ENCODE assay signal across 31 cellular contexts in genomic region chr1:25217598-25218232, GRCh38. TPM values are rescaled to one million over a fixed set of nuclear protein-coding genes. Genes with fewer than 3 reads are reported as not detected.
DNase-seq lines count a peak whose midpoint lies in the region; ATAC-seq, FAIRE-seq and TF ChIP-seq lines count a peak whose summit lies in the region.
"Had no signal": no experiment of that assay in that cellular context is flagged by ENCODE, and none has a peak within 500 bp of the region (broad histone marks: within the 10 kb centered on the region; RNA-seq: fewer than 3 reads in every experiment).

No MANE protein-coding gene starts in this region.

- CTCF ChIA-PET in H1 (lab: Charles Lee; ENCODE audit: partially characterized antibody): interaction anchor here (0.5 to 1.7 kb wide), 6 partner anchors 15 to 305 kb away, joined by 3 to 4 read pairs (median 4); partner anchors contain the start of gene SYF2

- H2BK15ac ChIP-seq in H1 (ENCODE audit: low read length): no peak overlapping the region

- no peak overlapping the region for H3K18ac ChIP-seq in H1 (ENCODE audit: extremely low read depth, low read length)

- in situ Hi-C loops in SK-MEL-5 (cut with HindIII; ENCODE audit: low pct_unique_long_range_greater_than_20kb, low sequenced_read_pairs): no loop called here

- H2BK12ac ChIP-seq in H1 (ENCODE audit: low read depth, low read length): no peak overlapping the region

- POLR2A ChIA-PET in H1 (lab: Charles Lee; ENCODE audit: partially characterized antibody): interaction anchor here (1.2 to 2.4 kb wide), 2 partner anchors 14 to 338 kb away, joined by 3 to 11 read pairs; partner anchors contain the start of gene SYF2

- no peak overlapping the region for H3K4me3 ChIP-seq in H1 (ENCODE audit: extremely low read depth in 1 of 4, insufficient read depth in 2 of 4, low read depth in 3 of 4, low read length in 4 of 4)
- H3K4me3 ChIP-seq: ovary, upper lobe of left lung had no signal

- H2BK5ac ChIP-seq in H1 (ENCODE audit: low read depth, low read length): no peak overlapping the region

- H3K9me3 Mint-ChIP-seq in chondrocyte (ENCODE audit: low read depth): no peaks in the 10 kb centered on the region
- H3K9me3 Mint-ChIP-seq: CD4-positive, alpha-beta T cell; IgD-negative memory B cell; nephron; stimulated activated naive B cell treated with anti-CD40 and anti-IgM and Interleukin-4, amounts not matched to agents 10 μg/mL and 1 μg/mL and 100 μg/mL, for 72 hours had no signal

- FAIRE-seq in H1 (lab: Jason Lieb, UNC): no peak
- no peak for FAIRE-seq in GM12892 (lab: Jason Lieb, UNC)
- FAIRE-seq: islet of Langerhans, RCC 7860 had no signal

- H3K27me3 ChIP-seq in H1 (replicated peaks in 1 of 4; ENCODE audit: control insufficient read depth in 3 of 4, extremely low read depth in 1 of 4, insufficient read depth in 3 of 4, low read length in 3 of 4) (no peaks in the 10 kb centered on the region), foreskin keratinocyte (no peaks in the 10 kb centered on the region)
- H3K27me3 ChIP-seq: ovary, upper lobe of left lung had no signal

- no peaks in the 10 kb centered on the region for H3K9me3 ChIP-seq in H1 (ENCODE audit: insufficient read depth in 2 of 2, low read depth in 1 of 2, low read length in 1 of 2)
- H3K9me3 ChIP-seq: ovary, upper lobe of left lung had no signal

- no peak overlapping the region for H3K27ac Mint-ChIP-seq in chondrocyte (ENCODE audit: unreplicated experiment)
- H3K27ac Mint-ChIP-seq: nephron; stimulated activated naive B cell treated with anti-CD40 and anti-IgM and Interleukin-4, amounts not matched to agents 10 μg/mL and 1 μg/mL and 100 μg/mL, for 72 hours had no signal

- TF ChIP-seq RAD21 in H1 (IDR thresholded peaks at IDR 0.05 in 1 of 2, conservative IDR thresholded peaks at IDR 0.05 in 1 of 2; ENCODE audit: low read depth in 2 of 2, low read length in 2 of 2): peak; percentile 32 to 42; a peak in 3 of 4 replicates

- H3K4ac ChIP-seq in H1 (replicated peaks; ENCODE audit: insufficient read length, low read depth, low read length): no peak overlapping the region

- no peak overlapping the region for H2AK5ac ChIP-seq in H1 (ENCODE audit: low read depth, low read length)

- H3K36me3 Mint-ChIP-seq in chondrocyte (ENCODE audit: low read depth): peaks cover 10% of the 10 kb centered on the region

- no peak overlapping the region for H3K56ac ChIP-seq in H1 (replicated peaks; ENCODE audit: insufficient read length, low read depth, low read length)

- TF ChIP-seq POLR2A in H1 (IDR thresholded peaks at IDR 0.05; ENCODE audit: control extremely low read depth in 1 of 2, low read depth in 2 of 2, low read length in 2 of 2): no peak
- TF ChIP-seq POLR2A in GM12892 (IDR thresholded peaks at IDR 0.05; ENCODE audit: low read depth, low read length): no peak

- TF ChIP-seq EP300 in H1 (IDR thresholded peaks at IDR 0.05; ENCODE audit: borderline replicate concordance in 1 of 2, low read depth in 2 of 2, low read length in 2 of 2): no peak

- no peak overlapping the region for H3K23ac ChIP-seq in H1 (ENCODE audit: insufficient read length)

- no peak overlapping the region for H3K27ac ChIP-seq in H1 (ENCODE audit: low read depth, low read length)
- no peak overlapping the region for H3K27ac ChIP-seq in foreskin keratinocyte
- H3K27ac ChIP-seq: ovary, upper lobe of left lung, VCaP had no signal

- H3K14ac ChIP-seq in H1 (ENCODE audit: insufficient read length): no peak overlapping the region

- no peaks in the 10 kb centered on the region for H3K4me1 ChIP-seq in H1 (replicated peaks in 1 of 4; ENCODE audit: control insufficient read depth in 3 of 4, insufficient read depth in 4 of 4, low read length in 3 of 4)
- H3K4me1 ChIP-seq in foreskin keratinocyte: no peaks in the 10 kb centered on the region
- H3K4me1 ChIP-seq: upper lobe of left lung had no signal

- H3K27me3 Mint-ChIP-seq in chondrocyte (ENCODE audit: low read depth): peaks cover under 1% of the 10 kb centered on the region
- H3K27me3 Mint-ChIP-seq: CD4-positive, alpha-beta T cell; IgD-negative memory B cell; stimulated activated naive B cell treated with anti-CD40 and anti-IgM and Interleukin-4, amounts not matched to agents 10 μg/mL and 1 μg/mL and 100 μg/mL, for 72 hours had no signal

- H4K91ac ChIP-seq in H1 (replicated peaks; ENCODE audit: insufficient read length, low read length): no peak overlapping the region

- no peak overlapping the region for H2AFZ ChIP-seq in H1 (ENCODE audit: low read length)

- no peak overlapping the region for H3K4me2 ChIP-seq in H1 (ENCODE audit: insufficient read depth in 1 of 2, low read depth in 2 of 2, low read length in 2 of 2)

- peak in 2 of 3 experiments; percentile 22 to 28; a peak in 2 of 4 replicates for TF ChIP-seq CTCF in H1 (IDR thresholded peaks at IDR 0.05; ENCODE audit: control extremely low read depth in 1 of 3, insufficient read depth in 1 of 3, low read depth in 1 of 3, low read length in 3 of 3)
- no peak for TF ChIP-seq CTCF in chondrocyte (IDR thresholded peaks at IDR 0.05)
- TF ChIP-seq CTCF in foreskin keratinocyte (conservative IDR thresholded peaks at IDR 0.05): no peak

- H2BK120ac ChIP-seq in H1 (replicated peaks; ENCODE audit: low read depth, low read length): no peak overlapping the region

- no peak overlapping the region for H2BK20ac ChIP-seq in H1 (ENCODE audit: low read length)

- no peaks in the 10 kb centered on the region for H3K4me1 Mint-ChIP-seq in chondrocyte (ENCODE audit: low read depth)
- H3K4me1 Mint-ChIP-seq: nephron had no signal

- H3K4me3 Mint-ChIP-seq in chondrocyte (ENCODE audit: unreplicated experiment): no peak overlapping the region
- H3K4me3 Mint-ChIP-seq: CD4-positive, alpha-beta T cell; IgD-negative memory B cell; nephron; stimulated activated naive B cell treated with anti-CD40 and anti-IgM and Interleukin-4, amounts not matched to agents 10 μg/mL and 1 μg/mL and 100 μg/mL, for 72 hours had no signal

- H4K5ac ChIP-seq in H1 (ENCODE audit: insufficient read length, low read depth, low read length): no peak overlapping the region

- no peaks in the 10 kb centered on the region for H3K79me2 ChIP-seq in H1 (ENCODE audit: control insufficient read depth in 1 of 2, insufficient read depth in 2 of 2, low read length in 2 of 2)

- no peaks in the 10 kb centered on the region for H3K23me2 ChIP-seq in H1 (ENCODE audit: low read depth, low read length)

- H3K36me3 ChIP-seq in H1 (ENCODE audit: control insufficient read depth in 2 of 4, insufficient read depth in 4 of 4, low read length in 3 of 4): peaks cover 2 to 13% (median 4%) of the 10 kb centered on the region in 4 experiments; a peak in 6 of 8 replicates
- H3K36me3 ChIP-seq: ovary had no signal

- no peak for ATAC-seq in GM18909 (IDR thresholded peaks at IDR 0.05; ENCODE audit: poor library complexity, unreplicated experiment)
- no peak for ATAC-seq in foreskin keratinocyte
- ATAC-seq: left lobe of liver; stimulated activated naive B cell treated with anti-CD40 and anti-IgM and Interleukin-4, amounts not matched to agents 10 μg/mL and 1 μg/mL and 100 μg/mL, for 72 hours had no signal

- DNase-seq in activated effector memory CD4-positive, alpha-beta T cell treated with anti-CD3 and anti-CD28 coated beads, Interleukin-2, amount 50 U/mL, for 16 hours: peak; percentile 36
- DNase-seq in activated effector memory CD4-positive, alpha-beta T cell treated with Interleukin-2 at 50 U/mL for 16 hours: no peak
- DNase-seq in SK-MEL-5 (ENCODE audit: low read depth, low spot score) (peak; percentile 27), H1 (ENCODE audit: low read depth in 1 of 2, low spot score in 2 of 2) (no peak), chondrocyte (ENCODE audit: low spot score) (no peak), foreskin keratinocyte (no peak), GM12892 (ENCODE audit: insufficient read length) (no peak)
- DNase-seq: activated CD4-positive, alpha-beta T cell treated with anti-CD3 and anti-CD28 coated beads for 48 hours; activated gamma-delta T cell treated with Interleukin-2 at 50 U/mL for 16 hours; caudate nucleus; CD4-positive, alpha-beta T cell; NCI-H1092; NCI-H187 treated with DMSO at 0.1 percent for 48 hours; NCI-H526; ovary; SHP77 treated with DMSO at 0.1 percent for 48 hours; stimulated activated naive B cell treated with anti-CD40 and anti-IgM and Interleukin-4, amounts not matched to agents 10 μg/mL and 1 μg/mL and 100 μg/mL, for 72 hours; T-helper 9 cell; upper lobe of left lung had no signal

- 88% methylated on average over 8 of the region's 8 CpGs; no CpG with 5 or more reads in 1 of the 2 experiments for whole genome bisulfite sequencing in H1 (ENCODE audit: extremely low coverage in 1 of 2, insufficient coverage in 1 of 2, insufficient read length in 1 of 2, insufficient replicate concordance in 2 of 2, low coverage in 1 of 2, low lambda C conversion rate in 2 of 2, missing lambda C conversion rate in 1 of 2), 2 experiments

- H4K20me1 ChIP-seq in H1 (replicated peaks in 1 of 2; ENCODE audit: control insufficient read depth in 1 of 2, insufficient read depth in 2 of 2, low read length in 2 of 2): no peaks in the 10 kb centered on the region

- no peak overlapping the region for H4K8ac ChIP-seq in H1 (ENCODE audit: extremely low read depth, insufficient read depth, low read length)

- no peak overlapping the region for H3K9ac ChIP-seq in H1 (replicated peaks in 1 of 4; ENCODE audit: extremely low read depth in 1 of 4, low read depth in 3 of 4, low read length in 3 of 4)

- no peaks in the 10 kb centered on the region for H3K79me1 ChIP-seq in H1 (ENCODE audit: low read depth, low read length)

RNA-seq across cellular contexts. Expression of gene SYF2, which starts 14.6 kb away (rescaled TPM):
- 63.5 and 67.4 TPM in 2 replicates for total RNA-seq in SK-MEL-5 (2014; rRNA removed; shearing (Covaris generic))
- polyA plus RNA-seq in SK-MEL-5 (2015; cell fraction: cytosol; rRNA removed): 37.1 and 41.6 TPM in 2 replicates
- polyA plus RNA-seq in SK-MEL-5 (2015; cell fraction: nucleus; rRNA removed): 12.2 and 15.3 TPM in 2 replicates
- total RNA-seq in H1 (2021; fragmentation: NEBNext Ultra II Directional; extraction: Animal tissue kit (Norgen Biotek cat#: 25700)): 27.0 and 33.0 TPM in 2 replicates
- polyA plus RNA-seq in H1 (2011; rRNA removed) (5.6 and 7.5 TPM in 2 replicates), foreskin keratinocyte (32.6 and 33.7 TPM in 2 replicates)
- 18.7 TPM for polyA plus RNA-seq in H1 (2011; cell fraction: cytosol; rRNA removed)
- 3.3 TPM for polyA plus RNA-seq in H1 (2011; cell fraction: nucleus; rRNA removed)
- 25.4 to 44.2 TPM (median 29.6 TPM) in 4 replicates for polyA plus RNA-seq in H1 (2012, experiment 1 of 2)
- polyA plus RNA-seq in H1 (2012, experiment 2 of 2): 8.1 TPM
- 49.2 TPM for polyA plus RNA-seq in H1 (2013, experiment 1 of 2)
- polyA plus RNA-seq in H1 (2013, experiment 2 of 2): 48.2 TPM
- polyA minus RNA-seq in H1 (2011; rRNA and poly(A)+ RNA removed): 3.8 and 4.2 TPM in 2 replicates
- 6.1 TPM for polyA minus RNA-seq in H1 (2011; cell fraction: cytosol; rRNA and poly(A)+ RNA removed)
- polyA minus RNA-seq in H1 (2011; cell fraction: nucleus; rRNA and poly(A)+ RNA removed): 6.8 TPM
- total RNA-seq in chondrocyte (23.2 to 25.9 TPM (median 24.3 TPM) in 3 replicates), foreskin keratinocyte (30.8 and 32.4 TPM in 2 replicates)
- polyA plus RNA-seq in GM12892 (2012; ENCODE audit: missing spikeins): 46.1 TPM

RNA-seq across cellular contexts. Expression of gene RSRP1, which starts 29.5 kb away (rescaled TPM):
- 34.1 and 35.5 TPM in 2 replicates for total RNA-seq in SK-MEL-5 (2014; rRNA removed; shearing (Covaris generic))
- 14.9 and 15.0 TPM in 2 replicates for polyA plus RNA-seq in SK-MEL-5 (2015; cell fraction: cytosol; rRNA removed)
- 470 and 472 TPM in 2 replicates for polyA plus RNA-seq in SK-MEL-5 (2015; cell fraction: nucleus; rRNA removed)
- total RNA-seq in H1 (2021; fragmentation: NEBNext Ultra II Directional; extraction: Animal tissue kit (Norgen Biotek cat#: 25700)): 59.4 and 60.4 TPM in 2 replicates
- polyA plus RNA-seq in H1 (2011; rRNA removed) (32.9 and 38.2 TPM in 2 replicates), foreskin keratinocyte (23.8 TPM in 2 replicates)
- 66.1 TPM for polyA plus RNA-seq in H1 (2011; cell fraction: cytosol; rRNA removed)
- 111 TPM for polyA plus RNA-seq in H1 (2011; cell fraction: nucleus; rRNA removed)
- polyA plus RNA-seq in H1 (2012, experiment 1 of 2): 33.1 to 58.0 TPM (median 48.2 TPM) in 4 replicates
- polyA plus RNA-seq in H1 (2012, experiment 2 of 2): 8.9 TPM
- 57.6 TPM for polyA plus RNA-seq in H1 (2013, experiment 1 of 2)
- polyA plus RNA-seq in H1 (2013, experiment 2 of 2): 50.1 TPM
- 37.6 and 38.0 TPM in 2 replicates for polyA minus RNA-seq in H1 (2011; rRNA and poly(A)+ RNA removed)
- 41.4 TPM for polyA minus RNA-seq in H1 (2011; cell fraction: cytosol; rRNA and poly(A)+ RNA removed)
- polyA minus RNA-seq in H1 (2011; cell fraction: nucleus; rRNA and poly(A)+ RNA removed): 80.9 TPM
- total RNA-seq in chondrocyte (68.5 to 96.7 TPM (median 76.4 TPM) in 3 replicates), foreskin keratinocyte (31.4 and 32.8 TPM in 2 replicates)
- polyA plus RNA-seq in GM12892 (2012; ENCODE audit: missing spikeins): 136 TPM

RNA-seq across cellular contexts. Expression of gene RHD, which starts 54.6 kb away (rescaled TPM):
- total RNA-seq in SK-MEL-5 (2014; rRNA removed; shearing (Covaris generic)): 1.2 and 2.2 TPM in 2 replicates
- 1.5 and 2.1 TPM in 2 replicates for polyA plus RNA-seq in SK-MEL-5 (2015; cell fraction: cytosol; rRNA removed)
- polyA plus RNA-seq in SK-MEL-5 (2015; cell fraction: nucleus; rRNA removed): 0.90 and 3.3 TPM in 2 replicates
- total RNA-seq in H1 (2021; fragmentation: NEBNext Ultra II Directional; extraction: Animal tissue kit (Norgen Biotek cat#: 25700)): not detected in 2 replicates
- polyA plus RNA-seq in H1 (2011; rRNA removed) (0.21 and 0.33 TPM in 2 replicates), foreskin keratinocyte (not detected in 2 replicates)
- polyA plus RNA-seq in H1 (2011; cell fraction: cytosol; rRNA removed): 0.08 TPM
- 0.13 TPM for polyA plus RNA-seq in H1 (2011; cell fraction: nucleus; rRNA removed)
- 0.32 to 0.72 TPM (median 0.52 TPM) in 4 replicates for polyA plus RNA-seq in H1 (2012, experiment 1 of 2)
- 0.12 TPM for polyA plus RNA-seq in H1 (2012, experiment 2 of 2)
- 0.02 TPM for polyA plus RNA-seq in H1 (2013, experiment 1 of 2)
- polyA plus RNA-seq in H1 (2013, experiment 2 of 2): 0.04 TPM
- polyA minus RNA-seq in H1 (2011; rRNA and poly(A)+ RNA removed): 2.7 TPM in 1 of 2 replicates, not detected in the other
- polyA minus RNA-seq in H1 (2011; cell fraction: cytosol; rRNA and poly(A)+ RNA removed): not detected
- not detected for polyA minus RNA-seq in H1 (2011; cell fraction: nucleus; rRNA and poly(A)+ RNA removed)
- total RNA-seq in chondrocyte (not detected in 3 replicates), foreskin keratinocyte (not detected in 2 replicates)
- 0.78 TPM for polyA plus RNA-seq in GM12892 (2012; ENCODE audit: missing spikeins)
- total RNA-seq: A172; activated CD8-positive, alpha-beta memory T cell treated with anti-CD3 and anti-CD28 coated beads for 36 hours; CD4-positive, alpha-beta T cell; Daoy; ovary; renal cortical epithelial cell had no signal
- polyA plus RNA-seq: esophagus, ovary had no signal

Comparison
In these comparisons a context has a peak if more than half of its experiments do, and no peak if none do; other contexts are left out.
1. DNase-seq: peak in activated effector memory CD4-positive, alpha-beta T cell treated with anti-CD3 and anti-CD28 coated beads, Interleukin-2, amount 50 U/mL, for 16 hours (single experiment) and SK-MEL-5 (single experiment); none in activated effector memory CD4-positive, alpha-beta T cell treated with Interleukin-2 at 50 U/mL for 16 hours (single experiment), H1 (0 of 2), chondrocyte (single experiment), foreskin keratinocyte (0 of 2) and GM12892 (single experiment).
2. CTCF ChIP-seq: peak in H1 (2 of 3); none in chondrocyte (single experiment) and foreskin keratinocyte (single experiment).